In genomic region chr20:15654208-15654649, GRCh38 we compare ENCODE assay signal across 8 cellular contexts.
A peak's percentile ranks its signal among the peaks of the same experiment; 100 is the strongest.
DNase-seq lines count a peak whose midpoint lies in the region; ATAC-seq lines count a peak whose summit lies in the region.

No MANE protein-coding gene starts in this region.

- ATAC-seq in GM19452 (IDR thresholded peaks at IDR 0.05; ENCODE audit: unreplicated experiment) (peak; percentile 98), HG03342 (IDR thresholded peaks at IDR 0.05; ENCODE audit: unreplicated experiment) (peak; percentile 99)

- DNase-seq in DMS53 treated with DMSO at 0.1 percent for 48 hours (lab: John Stamatoyannopoulos, UW; ENCODE audit: unreplicated experiment) (peak; percentile 55), NCI-H446 (lab: John Stamatoyannopoulos, UW) (peak; percentile 37 to 67), astrocyte of the hippocampus (ENCODE audit: low read depth, low spot score) (peak; percentile 64), kidney tubule cell (ENCODE audit: low spot score) (peak; percentile 73), epidermal melanocyte (ENCODE audit: insufficient read length, low spot score) (no peak), T-helper 9 cell (no peak)

Comparison
In these comparisons a context has a peak if more than half of its experiments do, and no peak if none do; other contexts are left out.
1. DNase-seq: peak in DMS53 treated with DMSO at 0.1 percent for 48 hours (single experiment), NCI-H446 (2 of 2), astrocyte of the hippocampus (single experiment) and kidney tubule cell (single experiment); none in epidermal melanocyte (single experiment) and T-helper 9 cell (single experiment).